17 cellular contexts compared by ENCODE assay signal in the genomic region with DNA sequence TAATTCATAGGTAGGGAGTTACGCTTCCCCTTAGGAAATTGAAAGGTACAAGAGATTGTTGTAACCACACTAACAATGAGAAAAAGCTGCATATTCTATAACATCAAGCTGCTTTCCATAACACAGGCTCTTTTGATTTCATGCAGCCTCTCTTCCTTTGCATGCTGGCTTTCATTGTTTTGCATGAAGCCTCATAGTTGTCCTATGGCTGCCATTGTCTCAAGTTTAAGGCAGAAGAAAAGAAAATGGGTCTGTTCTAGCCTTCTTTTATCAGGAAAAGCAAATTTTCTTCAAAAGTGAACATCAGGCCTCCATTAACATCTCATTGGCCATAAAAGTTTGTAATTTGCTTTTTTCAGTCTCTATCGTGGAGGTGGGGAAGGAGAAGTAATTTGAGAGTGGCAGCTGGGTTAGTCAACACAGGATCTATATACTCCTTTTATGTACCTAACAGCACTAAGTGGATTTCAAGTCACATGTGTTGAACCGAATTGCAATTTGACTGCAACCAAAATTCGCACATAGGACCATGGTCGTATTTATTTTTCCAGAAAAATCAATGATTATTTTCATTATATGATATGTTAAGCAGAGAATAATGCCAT.
DNase-seq lines count a peak whose midpoint lies in the region; ATAC-seq, FAIRE-seq and TF ChIP-seq lines count a peak whose summit lies in the region.
"Had no signal": no experiment of that assay in that cellular context is flagged by ENCODE, and none has a peak within 500 bp of the region (broad histone marks: within the 10 kb centered on the region; RNA-seq: fewer than 3 reads in every experiment).

No MANE protein-coding gene starts in this region.

- POLR2A ChIA-PET in H1 (lab: Charles Lee; ENCODE audit: partially characterized antibody): no interaction called here
- POLR2A ChIA-PET in OCI-LY7 (lab: Charles Lee): no interaction called here

- H3K23me2 ChIP-seq in H1 (ENCODE audit: low read depth, low read length): no peaks in the 10 kb centered on the region

- H3K27me3 ChIP-seq in H7 (ENCODE audit: control insufficient read depth, insufficient read depth, low read length) (no peaks in the 10 kb centered on the region), HUES48 (ENCODE audit: control insufficient read depth, insufficient read depth, low read length) (no peaks in the 10 kb centered on the region), H1 (replicated peaks in 1 of 4; ENCODE audit: control insufficient read depth in 3 of 4, extremely low read depth in 1 of 4, insufficient read depth in 3 of 4, low read length in 3 of 4) (peaks cover 0 to 1% (median 0%) of the 10 kb centered on the region in 4 experiments; a peak in 2 of 7 replicates)

- H3K36me3 ChIP-seq in H7 (replicated peaks; ENCODE audit: control insufficient read depth, insufficient read depth, low read length): no peaks in the 10 kb centered on the region
- no peaks in the 10 kb centered on the region for H3K36me3 ChIP-seq in HUES48 (ENCODE audit: control insufficient read depth, insufficient read depth, low read length)
- no peaks in the 10 kb centered on the region; a peak in 1 of 8 replicates for H3K36me3 ChIP-seq in H1 (ENCODE audit: control insufficient read depth in 2 of 4, insufficient read depth in 4 of 4, low read length in 3 of 4)
- H3K36me3 ChIP-seq in OCI-LY7 (ENCODE audit: insufficient read depth, low read length): no peaks in the 10 kb centered on the region

- H3K23ac ChIP-seq in H1 (ENCODE audit: insufficient read length): no peak overlapping the region

- no TSS peak for BruUV-seq in OCI-LY7 (replicated peaks; lab: Mats Ljungman, UMichigan)

- peak; percentile 94 for FAIRE-seq in H1 (lab: Jason Lieb, UNC)

- TF ChIP-seq POLR2A in H1 (IDR thresholded peaks at IDR 0.05; ENCODE audit: control extremely low read depth in 1 of 2, low read depth in 2 of 2, low read length in 2 of 2): no peak

- no peak overlapping the region for H3K14ac ChIP-seq in H1 (ENCODE audit: insufficient read length)

- H4K5ac ChIP-seq in H1 (ENCODE audit: insufficient read length, low read depth, low read length): no peak overlapping the region

- H3K4me2 ChIP-seq in H1 (ENCODE audit: insufficient read depth in 1 of 2, low read depth in 2 of 2, low read length in 2 of 2): peak overlapping the region; percentile 5 to 48
- H3K4me2 ChIP-seq in OCI-LY7 (ENCODE audit: low read length): no peak overlapping the region
- H3K4me2 ChIP-seq: PC-9 had no signal

- H3K27ac ChIP-seq in HUES48 (ENCODE audit: low read depth, low read length): peak overlapping the region; percentile 91
- H3K27ac ChIP-seq in H1 (ENCODE audit: low read depth, low read length): no peak overlapping the region
- no peak overlapping the region for H3K27ac ChIP-seq in OCI-LY7 (ENCODE audit: low read depth, low read length, poor library complexity, severe bottlenecking)
- H3K27ac ChIP-seq: PC-9 had no signal

- H4K8ac ChIP-seq in H1 (ENCODE audit: extremely low read depth, insufficient read depth, low read length): no peak overlapping the region

- no peaks in the 10 kb centered on the region for H3K9me2 ChIP-seq in OCI-LY7 (ENCODE audit: insufficient read depth, low read length)

- H4K91ac ChIP-seq in H1 (replicated peaks; ENCODE audit: insufficient read length, low read length): no peak overlapping the region

- intact Hi-C loops in OCI-LY7 (cut with micrococcal nuclease; ENCODE audit: unreplicated experiment): no loop called here

- no peak overlapping the region; the same call in 1 of the 2 replicates for H3K18ac ChIP-seq in H1 (ENCODE audit: extremely low read depth, low read length)

- peak in 1 of 2 experiments; percentile 27; a peak in 1 of 3 replicates for TF ChIP-seq EP300 in H1 (IDR thresholded peaks at IDR 0.05; ENCODE audit: borderline replicate concordance in 1 of 2, low read depth in 2 of 2, low read length in 2 of 2)

- H4K20me1 ChIP-seq in H1 (replicated peaks in 1 of 2; ENCODE audit: control insufficient read depth in 1 of 2, insufficient read depth in 2 of 2, low read length in 2 of 2): no peaks in the 10 kb centered on the region
- H4K20me1 ChIP-seq in OCI-LY7 (ENCODE audit: insufficient read depth, low read length): no peaks in the 10 kb centered on the region

- CTCF ChIA-PET in H1 (lab: Charles Lee; ENCODE audit: partially characterized antibody) (interaction anchor here (0.9 kb wide), 1 partner anchor 171 kb away, joined by 3 read pairs; no protein-coding TSS in a partner anchor), OCI-LY7 (lab: Charles Lee; ENCODE audit: unreplicated experiment) (no interaction called here)

- H3K4me3 ChIP-seq in H7 (ENCODE audit: insufficient read depth, low read depth, low read length): no peak overlapping the region
- peak overlapping the region; percentile 4 for H3K4me3 ChIP-seq in HUES48 (ENCODE audit: low read depth, low read length)
- H3K4me3 ChIP-seq in H1 (ENCODE audit: extremely low read depth in 1 of 4, insufficient read depth in 2 of 4, low read depth in 3 of 4, low read length in 4 of 4): peak overlapping the region in 1 of 4 experiments; percentile 35; a peak in 1 of 8 replicates
- no peak overlapping the region for H3K4me3 ChIP-seq in OCI-LY7 (ENCODE audit: low read depth, low read length, poor library complexity, severe bottlenecking)
- H3K4me3 ChIP-seq: PC-9 had no signal

- H2BK5ac ChIP-seq in H1 (ENCODE audit: low read depth, low read length): peak overlapping the region; percentile 76; the same call in 1 of the 2 replicates

- H3K9me3 ChIP-seq in HUES48 (ENCODE audit: control insufficient read depth, insufficient read depth, low read length) (no peaks in the 10 kb centered on the region), H1 (ENCODE audit: insufficient read depth in 2 of 2, low read depth in 1 of 2, low read length in 1 of 2) (no peaks in the 10 kb centered on the region), OCI-LY7 (ENCODE audit: low read length) (no peaks in the 10 kb centered on the region)

- no peaks in the 10 kb centered on the region for H3K79me2 ChIP-seq in H1 (ENCODE audit: control insufficient read depth in 1 of 2, insufficient read depth in 2 of 2, low read length in 2 of 2)
- no peaks in the 10 kb centered on the region for H3K79me2 ChIP-seq in OCI-LY7 (ENCODE audit: insufficient read depth, low read depth, low read length)

- H2AFZ ChIP-seq in H1 (ENCODE audit: low read length): no peak overlapping the region
- H2AFZ ChIP-seq in OCI-LY7 (ENCODE audit: low read length): no peak overlapping the region
- H2AFZ ChIP-seq: PC-9 had no signal

- no peak overlapping the region for H3K4ac ChIP-seq in H1 (replicated peaks; ENCODE audit: insufficient read length, low read depth, low read length)

- H3K79me1 ChIP-seq in H1 (ENCODE audit: low read depth, low read length): no peaks in the 10 kb centered on the region

- H3K9ac ChIP-seq in HUES48 (ENCODE audit: low read depth, low read length) (no peak overlapping the region), H1 (replicated peaks in 1 of 4; ENCODE audit: extremely low read depth in 1 of 4, low read depth in 3 of 4, low read length in 3 of 4) (no peak overlapping the region)

- TF ChIP-seq CTCF in H1 (IDR thresholded peaks at IDR 0.05; ENCODE audit: control extremely low read depth in 1 of 3, insufficient read depth in 1 of 3, low read depth in 1 of 3, low read length in 3 of 3) (no peak), OCI-LY7 (conservative IDR thresholded peaks at IDR 0.05; ENCODE audit: low read length) (no peak)

- H2AK5ac ChIP-seq in H1 (ENCODE audit: low read depth, low read length): no peak overlapping the region

- H2BK20ac ChIP-seq in H1 (ENCODE audit: low read length): no peak overlapping the region

- WGBS in H1 (ENCODE audit: extremely low coverage in 1 of 2, insufficient coverage in 1 of 2, insufficient read length in 1 of 2, insufficient replicate concordance in 2 of 2, low coverage in 1 of 2, low lambda C conversion rate in 2 of 2, missing lambda C conversion rate in 1 of 2), 2 experiments: 1% methylated on average over 5 of the region's 5 CpGs; no CpG with 5 or more reads in 1 of the 2 experiments

- ATAC-seq in HG03571 (IDR thresholded peaks at IDR 0.05; ENCODE audit: unreplicated experiment): no peak

- H3K56ac ChIP-seq in H1 (replicated peaks; ENCODE audit: insufficient read length, low read depth, low read length): no peak overlapping the region

- DNase-seq in H7 (peak; percentile 6), H1 (ENCODE audit: low read depth in 1 of 2, low spot score in 2 of 2) (no peak), iPS-NIHi7 (ENCODE audit: extremely low spot score) (peak; percentile 26), OCI-LY7 (ENCODE audit: low spot score) (no peak), NCI-H2081 (lab: John Stamatoyannopoulos, UW) (no peak)
- DNase-seq: COR-L47, DMS153, EL, IMR-90, Kasumi-1, MM.1S, NCI-H1092 treated with DMSO at 0.1 percent for 48 hours, NCI-H1694 treated with DMSO at 0.1 percent for 48 hours, PC-9, SW 1271 had no signal

- H2BK120ac ChIP-seq in H1 (replicated peaks; ENCODE audit: low read depth, low read length): no peak overlapping the region

- no peak overlapping the region for H2BK12ac ChIP-seq in H1 (ENCODE audit: low read depth, low read length)

- H3K4me1 ChIP-seq in HUES48 (ENCODE audit: control insufficient read depth, insufficient read depth, low read length) (peaks cover 48% of the 10 kb centered on the region), H1 (replicated peaks in 1 of 4; ENCODE audit: control insufficient read depth in 3 of 4, insufficient read depth in 4 of 4, low read length in 3 of 4) (peaks cover 0 to 15% (median 12%) of the 10 kb centered on the region in 4 experiments; a peak in 4 of 7 replicates), OCI-LY7 (ENCODE audit: insufficient read depth, low read length, poor library complexity, severe bottlenecking) (no peaks in the 10 kb centered on the region)

- H2BK15ac ChIP-seq in H1 (ENCODE audit: low read length): no peak overlapping the region

- TF ChIP-seq RAD21 in H1 (IDR thresholded peaks at IDR 0.05 in 1 of 2, conservative IDR thresholded peaks at IDR 0.05 in 1 of 2; ENCODE audit: low read depth in 2 of 2, low read length in 2 of 2): no peak

TF ChIP-seq in H1, 55 proteins besides CTCF, POLR2A, EP300 and RAD21 (continues in another document):
- peak; percentile 95 for TF ChIP-seq POU5F1 (IDR thresholded peaks at IDR 0.05; ENCODE audit: low read depth, low read length)
- peak; percentile 35 to 92; a peak in 3 of 4 replicates for TF ChIP-seq HDAC2 (IDR thresholded peaks at IDR 0.05; ENCODE audit: borderline replicate concordance in 1 of 2, low read depth in 2 of 2, low read length in 2 of 2)
- TF ChIP-seq TEAD4 (IDR thresholded peaks at IDR 0.05; ENCODE audit: low read depth, low read length): 0 out of 2 replicates have a peak, but pooled peaks have one; percentile 4
- no peak for TF ChIP-seq BACH1 (IDR thresholded peaks at IDR 0.05; ENCODE audit: low read length)
- peak; percentile 81; the same call in 1 of the 2 replicates for TF ChIP-seq YY1 (IDR thresholded peaks at IDR 0.05; ENCODE audit: low read depth, low read length)
- TF ChIP-seq NANOG (IDR thresholded peaks at IDR 0.05; ENCODE audit: insufficient read depth, low read depth, low read length, poor library complexity, severe bottlenecking): peak; percentile 84
- no peak for TF ChIP-seq CTBP2 (IDR thresholded peaks at IDR 0.05; ENCODE audit: borderline replicate concordance, insufficient read depth, insufficient read length, low read length)
- peak; percentile 55 for TF ChIP-seq TAF7 (optimal IDR thresholded peaks at IDR 0.05; ENCODE audit: borderline replicate concordance, low read depth, low read length)

Comparison
In these comparisons a context has a peak if more than half of its experiments do, and no peak if none do; other contexts are left out.
1. DNase-seq: peak in H7 (single experiment) and iPS-NIHi7 (single experiment); none in H1 (0 of 2), OCI-LY7 (single experiment) and NCI-H2081 (0 of 2).